In genomic region chr2:6832556-6832955, GRCh38 we compare ENCODE assay signal across 23 cellular contexts. TPM values are rescaled to one million over a fixed set of nuclear protein-coding genes. Genes with fewer than 3 reads are reported as not detected.
A peak's percentile ranks its signal among the peaks of the same experiment; 100 is the strongest.
DNase-seq lines count a peak whose midpoint lies in the region; ATAC-seq and TF ChIP-seq lines count a peak whose summit lies in the region.
"Had no signal": no experiment of that assay in that cellular context is flagged by ENCODE, and none has a peak within 500 bp of the region (broad histone marks: within the 10 kb centered on the region; RNA-seq: fewer than 3 reads in every experiment).

No MANE protein-coding gene starts in this region.

- peaks cover 25% of the 10 kb centered on the region for H3K4me1 Mint-ChIP-seq in activated CD4-positive, alpha-beta T cell treated with anti-CD3 and anti-CD28 coated beads, Interleukin-2, amount 10 ng/mL, durations not matched to agents 24 days and 14 days
- H3K4me1 Mint-ChIP-seq in activated T-helper 2 cell treated with anti-CD3 and anti-CD28 coated beads, Interferon-gamma antibody, Interleukin-2, Interleukin-4, amounts not matched to agents 10 μg/mL and 5 μg/mL and 100 μg/mL, durations not matched to agents 14 hours and 24 hours and 36 hours (ENCODE audit: low read depth): peaks cover 28% of the 10 kb centered on the region
- H3K4me1 Mint-ChIP-seq in natural killer cell treated with Interleukin-12 subunit alpha and Interleukin-12 subunit beta and Interleukin-15 and Interleukin-18, amount 100 ng/mL, for 72 hours (ENCODE audit: low read depth in 2 of 2): peaks cover 9 to 10% of the 10 kb centered on the region in 2 donors
- H3K4me1 Mint-ChIP-seq in Calu3 (ENCODE audit: low read depth, unreplicated experiment): peaks cover 8% of the 10 kb centered on the region

- H3K27ac ChIP-seq in DND-41 (ENCODE audit: low read length) (peak overlapping the region; percentile 85), spleen (peak overlapping the region in 1 of 8 donors; percentile 70)
- H3K27ac ChIP-seq: A549, breast epithelium, coronary artery, transverse colon had no signal

- H3K36me3 ChIP-seq in DND-41 (ENCODE audit: insufficient read depth, low read length): peaks cover 8% of the 10 kb centered on the region
- no peaks in the 10 kb centered on the region for H3K36me3 ChIP-seq in spleen
- H3K36me3 ChIP-seq: breast epithelium, transverse colon had no signal

- ATAC-seq in DND-41 (ENCODE audit: insufficient read depth, low read depth): peak; percentile 32
- no peak for ATAC-seq in natural killer cell treated with Interleukin-12 subunit alpha and Interleukin-12 subunit beta and Interleukin-15 and Interleukin-18, amount 100 ng/mL, for 72 hours
- ATAC-seq: A549, PC-3 had no signal

- peak overlapping the region; percentile 64 for H3K4me2 ChIP-seq in DND-41 (ENCODE audit: insufficient read depth, low read length)
- H3K4me2 ChIP-seq: A549 had no signal

- peak overlapping the region; percentile 10 to 60; a peak in 3 of 4 replicates for H3K4me3 ChIP-seq in DND-41 (ENCODE audit: low read depth in 1 of 2, low read length in 2 of 2)
- H3K4me3 ChIP-seq in spleen: no peak overlapping the region
- H3K4me3 ChIP-seq: A549, breast epithelium, coronary artery, transverse colon had no signal

- BruUV-seq in Calu3 (replicated peaks; lab: Mats Ljungman, UMichigan): no TSS peak

- peak overlapping the region; percentile 73 for H3K4me3 Mint-ChIP-seq in activated CD4-positive, alpha-beta T cell treated with anti-CD3 and anti-CD28 coated beads, Interleukin-2, amount 10 ng/mL, durations not matched to agents 24 days and 14 days
- H3K4me3 Mint-ChIP-seq in activated T-helper 2 cell treated with anti-CD3 and anti-CD28 coated beads, Interferon-gamma antibody, Interleukin-2, Interleukin-4, amounts not matched to agents 10 μg/mL and 5 μg/mL and 100 μg/mL, durations not matched to agents 14 hours and 24 hours and 36 hours (ENCODE audit: low read depth): peak overlapping the region; percentile 23
- peak overlapping the region; percentile 58 for H3K4me3 Mint-ChIP-seq in natural killer cell treated with Interleukin-12 subunit alpha and Interleukin-12 subunit beta and Interleukin-15 and Interleukin-18, amount 100 ng/mL, for 72 hours
- no peak overlapping the region for H3K4me3 Mint-ChIP-seq in Calu3 (ENCODE audit: low read depth, unreplicated experiment)

- H3K27me3 ChIP-seq in DND-41 (ENCODE audit: insufficient read depth, low read length, poor library complexity): no peaks in the 10 kb centered on the region
- H3K27me3 ChIP-seq in spleen (replicated peaks in 1 of 7): no peaks in the 10 kb centered on the region
- H3K27me3 ChIP-seq: breast epithelium, transverse colon had no signal

- H3K27ac Mint-ChIP-seq in activated CD4-positive, alpha-beta T cell treated with anti-CD3 and anti-CD28 coated beads, Interleukin-2, amount 10 ng/mL, durations not matched to agents 24 days and 14 days: peak overlapping the region; percentile 78
- peak overlapping the region; percentile 20 for H3K27ac Mint-ChIP-seq in activated T-helper 2 cell treated with anti-CD3 and anti-CD28 coated beads, Interferon-gamma antibody, Interleukin-2, Interleukin-4, amounts not matched to agents 10 μg/mL and 5 μg/mL and 100 μg/mL, durations not matched to agents 14 hours and 24 hours and 36 hours
- peak overlapping the region; percentile 84 to 94 for H3K27ac Mint-ChIP-seq in natural killer cell treated with Interleukin-12 subunit alpha and Interleukin-12 subunit beta and Interleukin-15 and Interleukin-18, amount 100 ng/mL, for 72 hours
- no peak overlapping the region for H3K27ac Mint-ChIP-seq in Calu3 (ENCODE audit: unreplicated experiment)

- intact Hi-C loops in activated CD4-positive, alpha-beta T cell treated with anti-CD3 and anti-CD28 coated beads, Interleukin-2, amount 10 ng/mL, durations not matched to agents 24 days and 14 days (cut with micrococcal nuclease): no loop called here
- intact Hi-C loops in activated T-helper 2 cell treated with anti-CD3 and anti-CD28 coated beads, Interferon-gamma antibody, Interleukin-2, Interleukin-4, amounts not matched to agents 10 μg/mL and 5 μg/mL and 100 μg/mL, durations not matched to agents 14 hours and 24 hours and 36 hours (cut with micrococcal nuclease): no loop called here
- intact Hi-C loops in spleen (cut with DNase I; ENCODE audit: low total_unique reads) (no loop called here), Calu3 (cut with micrococcal nuclease; ENCODE audit: unreplicated experiment) (no loop called here)

- H3K9ac ChIP-seq in DND-41 (ENCODE audit: low read depth, low read length): peak overlapping the region; percentile 52

- CTCF ChIA-PET in Calu3 (lab: Charles Lee): interaction anchor here (0.6 kb wide), 1 partner anchor 45 kb away, joined by 3 read pairs; the partner anchor contains the start of gene RSAD2

- TF ChIP-seq CTCF in DND-41 (IDR thresholded peaks at IDR 0.05; ENCODE audit: borderline replicate concordance, extremely low read depth, low read length, poor library complexity, severe bottlenecking): no peak
- TF ChIP-seq CTCF in spleen (IDR thresholded peaks at IDR 0.05 in 8 of 11, conservative IDR thresholded peaks at IDR 0.05 in 3 of 11): no peak
- TF ChIP-seq CTCF in Calu3 (IDR thresholded peaks at IDR 0.05; ENCODE audit: unreplicated experiment): no peak

- TF ChIP-seq POLR2A in spleen (IDR thresholded peaks at IDR 0.05): no peak

- no peaks in the 10 kb centered on the region for H4K20me1 ChIP-seq in DND-41 (ENCODE audit: insufficient read depth, low read length)

- H3K27me3 Mint-ChIP-seq in activated CD4-positive, alpha-beta T cell treated with anti-CD3 and anti-CD28 coated beads, Interleukin-2, amount 10 ng/mL, durations not matched to agents 24 days and 14 days: no peaks in the 10 kb centered on the region
- H3K27me3 Mint-ChIP-seq in activated T-helper 2 cell treated with anti-CD3 and anti-CD28 coated beads, Interferon-gamma antibody, Interleukin-2, Interleukin-4, amounts not matched to agents 10 μg/mL and 5 μg/mL and 100 μg/mL, durations not matched to agents 14 hours and 24 hours and 36 hours (ENCODE audit: low read depth): peaks cover 2% of the 10 kb centered on the region
- H3K27me3 Mint-ChIP-seq in natural killer cell treated with Interleukin-12 subunit alpha and Interleukin-12 subunit beta and Interleukin-15 and Interleukin-18, amount 100 ng/mL, for 72 hours: no peaks in the 10 kb centered on the region
- H3K27me3 Mint-ChIP-seq in Calu3 (ENCODE audit: unreplicated experiment): peaks cover 14% of the 10 kb centered on the region

- H3K4me1 ChIP-seq in DND-41 (ENCODE audit: insufficient read depth, low read length) (peaks cover 46% of the 10 kb centered on the region), spleen (peaks cover 0 to 9% (median 3%) of the 10 kb centered on the region in 6 donors)
- H3K4me1 ChIP-seq: A549, breast epithelium had no signal

- H3K36me3 Mint-ChIP-seq in activated CD4-positive, alpha-beta T cell treated with anti-CD3 and anti-CD28 coated beads, Interleukin-2, amount 10 ng/mL, durations not matched to agents 24 days and 14 days (ENCODE audit: low read depth): peaks cover 38% of the 10 kb centered on the region
- H3K36me3 Mint-ChIP-seq in activated T-helper 2 cell treated with anti-CD3 and anti-CD28 coated beads, Interferon-gamma antibody, Interleukin-2, Interleukin-4, amounts not matched to agents 10 μg/mL and 5 μg/mL and 100 μg/mL, durations not matched to agents 14 hours and 24 hours and 36 hours (ENCODE audit: low read depth): peaks cover 40% of the 10 kb centered on the region
- peaks cover 39% of the 10 kb centered on the region for H3K36me3 Mint-ChIP-seq in natural killer cell treated with Interleukin-12 subunit alpha and Interleukin-12 subunit beta and Interleukin-15 and Interleukin-18, amount 100 ng/mL, for 72 hours
- H3K36me3 Mint-ChIP-seq in Calu3 (ENCODE audit: insufficient read depth, unreplicated experiment): no peaks in the 10 kb centered on the region

- DNase-seq in activated CD4-positive, alpha-beta T cell treated with anti-CD3 and anti-CD28 coated beads, Interleukin-2, amount 10 ng/mL, durations not matched to agents 24 days and 14 days: no peak
- no peak for DNase-seq in activated CD4-positive, alpha-beta T cell treated with anti-CD3 and anti-CD28 coated beads, Interleukin-2, amount 50 U/mL, for 48 hours
- DNase-seq in DND-41 (no peak), spleen (no peak), Calu3 (no peak), AG08395 (ENCODE audit: low spot score) (no peak)
- DNase-seq in activated T-helper 2 cell treated with anti-CD3 and anti-CD28 coated beads, Interferon-gamma antibody, Interleukin-2, Interleukin-4, amounts not matched to agents 10 μg/mL and 5 μg/mL and 100 μg/mL, durations not matched to agents 14 hours and 24 hours and 36 hours (ENCODE audit: low spot score): no peak
- DNase-seq in natural killer cell treated with Interleukin-12 subunit alpha and Interleukin-12 subunit beta and Interleukin-15 and Interleukin-18, amount 100 ng/mL, for 72 hours (ENCODE audit: low spot score): no peak
- DNase-seq: activated CD4-positive, alpha-beta T cell treated with anti-CD3 and anti-CD28 coated beads, Interleukin-2, amount 50 U/mL, for 1 hour; activated T-cell treated with anti-CD3 and anti-CD28 coated beads, Interleukin-2, amount 50 U/mL, for 48 hours; amniotic stem cell; KG1; NCI-H187 treated with DMSO at 0.1 percent for 48 hours; NCI-H345; PC-3; retina; SHP77; stimulated activated CD4-positive, alpha-beta T cell treated with anti-CD3 and anti-CD28 coated beads, Interleukin-4, amount 100 ng/mL, for 24 hours; transverse colon had no signal

- H3K9me3 ChIP-seq in DND-41 (ENCODE audit: insufficient read depth, low read length, severe bottlenecking) (peaks cover 13% of the 10 kb centered on the region), spleen (peaks cover 4 to 70% (median 53%) of the 10 kb centered on the region in 8 donors)

- WGBS in spleen, 5 donors: 50 to 64% (median 58%) methylated on average over 2 of the region's 2 CpGs

- H3K79me2 ChIP-seq in DND-41 (ENCODE audit: insufficient read depth, low read length): peaks cover 24% of the 10 kb centered on the region

- peak overlapping the region; percentile 72 for H2AFZ ChIP-seq in DND-41 (ENCODE audit: low read depth, low read length)

- peaks cover 17% of the 10 kb centered on the region for H3K9me3 Mint-ChIP-seq in activated CD4-positive, alpha-beta T cell treated with anti-CD3 and anti-CD28 coated beads, Interleukin-2, amount 10 ng/mL, durations not matched to agents 24 days and 14 days
- H3K9me3 Mint-ChIP-seq in activated T-helper 2 cell treated with anti-CD3 and anti-CD28 coated beads, Interferon-gamma antibody, Interleukin-2, Interleukin-4, amounts not matched to agents 10 μg/mL and 5 μg/mL and 100 μg/mL, durations not matched to agents 14 hours and 24 hours and 36 hours: peaks cover 43% of the 10 kb centered on the region
- H3K9me3 Mint-ChIP-seq in natural killer cell treated with Interleukin-12 subunit alpha and Interleukin-12 subunit beta and Interleukin-15 and Interleukin-18, amount 100 ng/mL, for 72 hours: peaks cover 17% of the 10 kb centered on the region
- peaks cover 22% of the 10 kb centered on the region for H3K9me3 Mint-ChIP-seq in Calu3 (ENCODE audit: low read depth, unreplicated experiment)

RNA-seq across cellular contexts. Expression of gene CMPK2, which starts 33.2 kb away (rescaled TPM):
- total RNA-seq in activated CD4-positive, alpha-beta T cell treated with anti-CD3 and anti-CD28 coated beads, Interleukin-2, amount 10 ng/mL, durations not matched to agents 24 days and 14 days: 6.4 and 6.9 TPM in 2 replicates
- 2.8 and 2.9 TPM in 2 replicates for total RNA-seq in activated T-helper 2 cell treated with anti-CD3 and anti-CD28 coated beads, Interferon-gamma antibody, Interleukin-2, Interleukin-4, amounts not matched to agents 10 μg/mL and 5 μg/mL and 100 μg/mL, durations not matched to agents 14 hours and 24 hours and 36 hours
- 1 to 10 TPM; 5.7 to 6.4 TPM for total RNA-seq in natural killer cell treated with Interleukin-12 subunit alpha and Interleukin-12 subunit beta and Interleukin-15 and Interleukin-18, amount 100 ng/mL, for 72 hours
- total RNA-seq in spleen (10 to 100 TPM in 4 of 7 donors, 1 to 10 TPM in 3; 6.7 to 18.8 (median 12.0) TPM), Calu3 (2022) (26.6 and 76.6 TPM in 2 replicates)
- polyA plus RNA-seq in spleen: 1 to 10 TPM; 2.5 to 8.0 (median 4.4) TPM

RNA-seq across cellular contexts. Expression of gene RSAD2, which starts 45.0 kb away (rescaled TPM):
- 2.0 and 2.4 TPM in 2 replicates for total RNA-seq in activated CD4-positive, alpha-beta T cell treated with anti-CD3 and anti-CD28 coated beads, Interleukin-2, amount 10 ng/mL, durations not matched to agents 24 days and 14 days
- total RNA-seq in activated T-helper 2 cell treated with anti-CD3 and anti-CD28 coated beads, Interferon-gamma antibody, Interleukin-2, Interleukin-4, amounts not matched to agents 10 μg/mL and 5 μg/mL and 100 μg/mL, durations not matched to agents 14 hours and 24 hours and 36 hours: 2.0 and 2.2 TPM in 2 replicates
- total RNA-seq in natural killer cell treated with Interleukin-12 subunit alpha and Interleukin-12 subunit beta and Interleukin-15 and Interleukin-18, amount 100 ng/mL, for 72 hours: 1 to 10 TPM; 2.2 to 6.8 TPM
- total RNA-seq in spleen: 10 to 100 TPM in 5 of 7 donors, 1 to 10 TPM in 2; 6.2 to 18.6 (median 12.0) TPM
- 1 to 10 TPM; 2.1 to 4.7 (median 3.1) TPM for polyA plus RNA-seq in spleen
- 37.2 and 137 TPM in 2 replicates for total RNA-seq in Calu3 (2022)
- total RNA-seq: HT1080 had no signal

Comparison
In these comparisons a context has a peak if more than half of its experiments do, and no peak if none do; other contexts are left out.
1. H3K4me3 ChIP-seq: peak in DND-41 (2 of 2); none in spleen (0 of 8).